15 cellular contexts compared by ENCODE assay signal in the genomic region with DNA sequence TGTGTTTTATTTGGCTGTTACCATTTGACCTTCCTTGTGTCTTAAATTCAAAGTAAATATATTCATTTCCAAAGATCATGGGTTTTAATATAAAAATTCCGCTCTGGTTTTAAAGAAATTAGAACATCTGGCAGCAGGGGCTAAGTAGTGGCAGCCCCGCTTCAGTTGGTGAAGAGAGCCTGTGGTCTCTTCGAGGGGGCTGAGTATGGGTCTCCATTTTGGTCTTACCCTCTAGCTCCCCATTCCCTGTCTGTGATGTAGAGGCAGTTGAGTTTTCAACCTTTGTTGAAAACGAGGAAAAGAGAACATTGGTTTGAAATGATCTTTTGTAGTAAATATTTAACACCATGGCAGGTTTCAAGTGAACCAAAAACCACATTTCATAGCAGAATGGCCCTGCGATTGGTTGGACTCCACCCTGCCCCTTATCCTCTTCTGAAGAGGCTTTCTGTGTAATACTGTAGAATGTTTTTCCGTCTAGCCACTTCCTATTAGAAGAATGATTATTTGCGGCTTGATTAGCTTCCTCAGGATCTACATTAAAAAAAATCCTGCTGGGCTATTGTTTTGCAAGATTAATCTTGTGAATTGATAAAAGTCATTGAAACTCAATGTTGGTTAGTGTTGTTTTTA. TPM values are rescaled to one million over a fixed set of nuclear protein-coding genes. Genes with fewer than 3 reads are reported as not detected.
DNase-seq lines count a peak whose midpoint lies in the region; ATAC-seq, FAIRE-seq and TF ChIP-seq lines count a peak whose summit lies in the region.
"Had no signal": no experiment of that assay in that cellular context is flagged by ENCODE, and none has a peak within 500 bp of the region (broad histone marks: within the 10 kb centered on the region; RNA-seq: fewer than 3 reads in every experiment).

No MANE protein-coding gene starts in this region.

- peaks cover 42% of the 10 kb centered on the region for H3K4me1 Mint-ChIP-seq in central memory CD8-positive, alpha-beta T cell
- H3K4me1 Mint-ChIP-seq in neural progenitor cell: peaks cover 23% of the 10 kb centered on the region

- H3K27ac ChIP-seq in neural progenitor cell: peak overlapping the region; percentile 93
- H3K27ac ChIP-seq: breast epithelium, SJSA1 had no signal

- peak overlapping the region; percentile 77 for H3K4me2 ChIP-seq in neural progenitor cell

- H3K9ac ChIP-seq in neural progenitor cell: no peak overlapping the region

- H3K4me1 ChIP-seq in neural progenitor cell: peaks cover 42% of the 10 kb centered on the region
- H3K4me1 ChIP-seq: SJSA1 had no signal

- DNase-seq in GM19239 (ENCODE audit: insufficient read length, low spot score): peak; percentile 33
- DNase-seq in central memory CD8-positive, alpha-beta T cell (ENCODE audit: low spot score in 2 of 2): no peak
- DNase-seq in neural progenitor cell (ENCODE audit: low spot score): no peak
- no peak for DNase-seq in GM13977 (ENCODE audit: low spot score)
- no peak for DNase-seq in A172 (ENCODE audit: low spot score)
- DNase-seq in GM10266 (ENCODE audit: extremely low spot score): no peak
- DNase-seq: activated CD4-positive, alpha-beta T cell treated with anti-CD3 and anti-CD28 coated beads for 36 hours; GOT3; NCI-H345; stimulated activated CD4-positive, alpha-beta T cell treated with anti-CD3 and anti-CD28 coated beads, Interleukin-12 subunit alpha, Interleukin-12 subunit beta, amount 100 ng/mL, for 4 hours; stimulated activated CD8-positive, alpha-beta memory T cell treated with anti-CD3 and anti-CD28 coated beads, Interleukin-4, amount 100 ng/mL, for 48 hours had no signal

- FAIRE-seq in GM19239 (lab: Jason Lieb, UNC): peak; percentile 51

- ATAC-seq in HG02981 (IDR thresholded peaks at IDR 0.05; ENCODE audit: unreplicated experiment): peak; percentile 95
- peak; percentile 68 for ATAC-seq in central memory CD8-positive, alpha-beta T cell (replicated peaks; ENCODE audit: extremely low read depth, poor library complexity, severe bottlenecking)
- ATAC-seq: activated CD4-positive, alpha-beta T cell treated with anti-CD3 and anti-CD28 coated beads for 36 hours had no signal

- H3K36me3 Mint-ChIP-seq in central memory CD8-positive, alpha-beta T cell (ENCODE audit: insufficient read depth): no peaks in the 10 kb centered on the region
- H3K36me3 Mint-ChIP-seq in neural progenitor cell: peaks cover 38% of the 10 kb centered on the region

- peak overlapping the region; percentile 61 for H3K27ac Mint-ChIP-seq in central memory CD8-positive, alpha-beta T cell (ENCODE audit: low read depth)
- H3K27ac Mint-ChIP-seq in neural progenitor cell: no peak overlapping the region
- H3K27ac Mint-ChIP-seq: activated CD4-positive, alpha-beta T cell treated with anti-CD3 and anti-CD28 coated beads for 36 hours had no signal

- H3K27me3 Mint-ChIP-seq in central memory CD8-positive, alpha-beta T cell: no peaks in the 10 kb centered on the region
- no peaks in the 10 kb centered on the region for H3K27me3 Mint-ChIP-seq in neural progenitor cell (ENCODE audit: insufficient read depth, low read depth)
- H3K27me3 Mint-ChIP-seq: activated CD4-positive, alpha-beta T cell treated with anti-CD3 and anti-CD28 coated beads for 36 hours had no signal

- no peak for TF ChIP-seq CTCF in neural progenitor cell (IDR thresholded peaks at IDR 0.05)
- TF ChIP-seq CTCF in GM13977 (IDR thresholded peaks at IDR 0.05; ENCODE audit: extremely low read depth, insufficient read depth, missing control alignments): no peak
- no peak for TF ChIP-seq CTCF in GM10266 (IDR thresholded peaks at IDR 0.05; ENCODE audit: control insufficient read depth, insufficient read depth, low read depth, missing control alignments)

- H3F3A ChIP-seq in neural progenitor cell (ENCODE audit: low read depth): peaks cover 41% of the 10 kb centered on the region

- peak overlapping the region; percentile 29 for H3K4me3 Mint-ChIP-seq in central memory CD8-positive, alpha-beta T cell
- no peak overlapping the region for H3K4me3 Mint-ChIP-seq in neural progenitor cell
- H3K4me3 Mint-ChIP-seq: activated CD4-positive, alpha-beta T cell treated with anti-CD3 and anti-CD28 coated beads for 36 hours; nephron had no signal

- H3K27me3 ChIP-seq in neural progenitor cell: no peaks in the 10 kb centered on the region
- H3K27me3 ChIP-seq: breast epithelium, SJSA1 had no signal

- H2AFZ ChIP-seq in neural progenitor cell (replicated peaks): no peak overlapping the region

- H3K9me3 ChIP-seq in neural progenitor cell (ENCODE audit: low read depth): no peaks in the 10 kb centered on the region
- H3K9me3 ChIP-seq: breast epithelium, SJSA1 had no signal

- in situ Hi-C loops in GM13977 (cut with MboI; ENCODE audit: low pct_unique_long_range_greater_than_20kb, low sequenced_read_pairs, unreplicated experiment): no loop called here

- H3K79me2 ChIP-seq in neural progenitor cell (ENCODE audit: low read depth): peaks cover 77% of the 10 kb centered on the region

- H3K36me3 ChIP-seq in neural progenitor cell: no peaks in the 10 kb centered on the region
- H3K36me3 ChIP-seq: breast epithelium, SJSA1 had no signal

- H3K4me3 ChIP-seq in neural progenitor cell: peak overlapping the region; percentile 28
- H3K4me3 ChIP-seq: breast epithelium, SJSA1 had no signal

- H4K20me1 ChIP-seq in neural progenitor cell (ENCODE audit: low read depth): peaks cover 39% of the 10 kb centered on the region

- no peaks in the 10 kb centered on the region for H3K9me3 Mint-ChIP-seq in central memory CD8-positive, alpha-beta T cell
- H3K9me3 Mint-ChIP-seq in neural progenitor cell: peaks cover 50% of the 10 kb centered on the region

RNA-seq across cellular contexts. Expression of gene APLP2, which starts 17.7 kb away (rescaled TPM):
- 448 and 455 TPM in 2 replicates for total RNA-seq in neural progenitor cell (ENCODE audit: low replicate concordance)
- total RNA-seq in A172 (2014; rRNA removed; shearing (Covaris generic)): 103 and 104 TPM in 2 replicates
